ENCODE assay signal across 25 cellular contexts in genomic region chr4:25540734-25541133, GRCh38.
"Had no signal": no experiment of that assay in that cellular context is flagged by ENCODE, and none has a peak within 500 bp of the region (broad histone marks: within the 10 kb centered on the region; RNA-seq: fewer than 3 reads in every experiment).

No MANE protein-coding gene starts in this region.

- H3K27me3 ChIP-seq: colonic mucosa, esophagus squamous epithelium, gastrocnemius medialis, heart left ventricle, hepatocyte, left lung had no signal

- H3K36me3 ChIP-seq: colonic mucosa, esophagus squamous epithelium, gastrocnemius medialis, heart left ventricle, left lung, lower lobe of right lung had no signal

- H3K27me3 Mint-ChIP-seq: dendritic cell treated with granulocyte-macrophage colony-stimulating factor and Interleukin-4, amounts not matched to agents 40 ng/mL and 50 ng/mL, for 4 days had no signal

- ATAC-seq: effector memory CD8-positive, alpha-beta T cell; esophagus mucosa; gastrocnemius medialis; heart left ventricle; left lung; left ventricle myocardium superior; lower lobe of right lung had no signal

- H3K36me3 Mint-ChIP-seq: immature natural killer cell, mesothelial cell of epicardium had no signal

- DNase-seq: colonic mucosa; cortex of kidney; effector CD8-positive, alpha-beta T cell; effector memory CD8-positive, alpha-beta T cell; endodermal cell; erythroblast; esophagus squamous epithelium; foreskin fibroblast; foreskin melanocyte; gastrocnemius medialis; heart left ventricle; hypothalamus; immature natural killer cell; islet precursor cell; kidney; kidney glomerular epithelial cell; left lung; left ventricle myocardium superior; lower lobe of right lung; mesenchymal stem cell had no signal

- H3K4me2 ChIP-seq: hepatocyte had no signal

- H3K4me1 Mint-ChIP-seq: immature natural killer cell had no signal

- H3K4me3 Mint-ChIP-seq: dendritic cell treated with granulocyte-macrophage colony-stimulating factor and Interleukin-4, amounts not matched to agents 40 ng/mL and 50 ng/mL, for 4 days; effector memory CD8-positive, alpha-beta T cell; endodermal cell; immature natural killer cell; mesothelial cell of epicardium had no signal

- H3K4me1 ChIP-seq: colonic mucosa, esophagus squamous epithelium, gastrocnemius medialis, heart left ventricle, lower lobe of right lung had no signal

- H3K27ac Mint-ChIP-seq: dendritic cell treated with granulocyte-macrophage colony-stimulating factor and Interleukin-4, amounts not matched to agents 40 ng/mL and 50 ng/mL, for 4 days; effector memory CD8-positive, alpha-beta T cell; endodermal cell; immature natural killer cell; mesothelial cell of epicardium had no signal

- H2AFZ ChIP-seq: hepatocyte had no signal

- H3K4me3 ChIP-seq: colonic mucosa, esophagus squamous epithelium, gastrocnemius medialis, heart left ventricle, hepatocyte, left lung, lower lobe of right lung had no signal

- H3K79me2 ChIP-seq: hepatocyte had no signal

- H3K9me3 Mint-ChIP-seq: dendritic cell treated with granulocyte-macrophage colony-stimulating factor and Interleukin-4, amounts not matched to agents 40 ng/mL and 50 ng/mL, for 4 days; effector memory CD8-positive, alpha-beta T cell; endodermal cell; immature natural killer cell; mesothelial cell of epicardium had no signal

- H3K27ac ChIP-seq: colonic mucosa, epithelial cell of prostate, esophagus squamous epithelium, gastrocnemius medialis, heart left ventricle, hepatocyte, left lung, lower lobe of right lung had no signal

- H3K9me3 ChIP-seq: colonic mucosa, esophagus squamous epithelium, gastrocnemius medialis, heart left ventricle, left lung, lower lobe of right lung had no signal
